Comparison of ENCODE assay signal across 1 cellular context in genomic region chr2:73984203-73984921, GRCh38.
TF ChIP-seq lines count a peak whose summit lies in the region.

Gene TET3, plus strand, starts transcription at chr2:73984910. Its CDS starts 1,494 bp downstream, at chr2:73986404.

TF ChIP-seq in GM12878, 131 proteins besides CTCF, POLR2A, EP300 and RAD21 (continued from another document):
- no peak for TF ChIP-seq SRF (IDR thresholded peaks at IDR 0.05; ENCODE audit: low read depth in 2 of 2, low read length in 2 of 2)
- no peak for TF ChIP-seq IRF4 (IDR thresholded peaks at IDR 0.05; ENCODE audit: low read depth, low read length)
- no peak for TF ChIP-seq RBBP5 (conservative IDR thresholded peaks at IDR 0.05)
- TF ChIP-seq TCF12 (IDR thresholded peaks at IDR 0.05; ENCODE audit: low read depth, low read length) = no peak
- TF ChIP-seq CEBPB (IDR thresholded peaks at IDR 0.05; ENCODE audit: borderline replicate concordance in 1 of 2, low read depth in 2 of 2, low read length in 2 of 2) = no peak
- TF ChIP-seq EZH2 (IDR thresholded peaks at IDR 0.05; ENCODE audit: borderline replicate concordance, control insufficient read depth, low read depth, low read length) = no peak
- no peak for TF ChIP-seq ATF7 (IDR thresholded peaks at IDR 0.05; ENCODE audit: low read depth)
- peak; percentile 72; the same call in 1 of the 2 replicates for TF ChIP-seq MXI1 (IDR thresholded peaks at IDR 0.05; ENCODE audit: low read depth, low read length)
- TF ChIP-seq POU2F2 (IDR thresholded peaks at IDR 0.05; ENCODE audit: borderline replicate concordance, low read depth, low read length) = no peak
- no peak for TF ChIP-seq IRF3 (IDR thresholded peaks at IDR 0.05)
- peak; percentile 92 for TF ChIP-seq GATAD2B (conservative IDR thresholded peaks at IDR 0.05; ENCODE audit: low read depth)
- peak; percentile 70 for TF ChIP-seq IKZF1 (conservative IDR thresholded peaks at IDR 0.05)
- TF ChIP-seq PKNOX1 (IDR thresholded peaks at IDR 0.05) = 0 out of 2 replicates have a peak, but pooled peaks have one; percentile 7
- TF ChIP-seq NBN (IDR thresholded peaks at IDR 0.05) = peak; percentile 14; the same call in 1 of the 2 replicates
- no peak for TF ChIP-seq NFXL1 (IDR thresholded peaks at IDR 0.05; ENCODE audit: borderline replicate concordance)
- peak; percentile 83; the same call in 1 of the 2 replicates for TF ChIP-seq DPF2 (IDR thresholded peaks at IDR 0.05)
- TF ChIP-seq RCOR1 (conservative IDR thresholded peaks at IDR 0.05; ENCODE audit: low read depth, low read length) = no peak
- TF ChIP-seq IKZF2 (IDR thresholded peaks at IDR 0.05) = no peak
- TF ChIP-seq LARP7 (IDR thresholded peaks at IDR 0.05) = peak; percentile 53; the same call in 1 of the 2 replicates
- peak; percentile 9; the same call in 1 of the 2 replicates for TF ChIP-seq USF2 (IDR thresholded peaks at IDR 0.05; ENCODE audit: borderline replicate concordance, low read depth, low read length)
- peak; percentile 75 for TF ChIP-seq NR2F1 (conservative IDR thresholded peaks at IDR 0.05)
- peak; percentile 84 for TF ChIP-seq ZNF687 (IDR thresholded peaks at IDR 0.05)
- no peak for TF ChIP-seq MYB (IDR thresholded peaks at IDR 0.05; ENCODE audit: borderline replicate concordance, low read depth, low read length)
- no peak for TF ChIP-seq CBX3 (IDR thresholded peaks at IDR 0.05; ENCODE audit: borderline replicate concordance, low read depth)
- TF ChIP-seq ZNF592 (IDR thresholded peaks at IDR 0.05) = no peak
- no peak for TF ChIP-seq JUNB (IDR thresholded peaks at IDR 0.05)
- 0 out of 2 replicates have a peak, but pooled peaks have one; percentile 65 for TF ChIP-seq BACH1 (IDR thresholded peaks at IDR 0.05; ENCODE audit: borderline replicate concordance)
- peak; percentile 67 for TF ChIP-seq NKRF (conservative IDR thresholded peaks at IDR 0.05)
- no peak for TF ChIP-seq CBFB (IDR thresholded peaks at IDR 0.05; ENCODE audit: low read depth)
- TF ChIP-seq NR2C2 (IDR thresholded peaks at IDR 0.05; ENCODE audit: borderline replicate concordance, control insufficient read depth, insufficient read length, low read depth) = no peak
- no peak for TF ChIP-seq MEF2A (IDR thresholded peaks at IDR 0.05; ENCODE audit: insufficient read depth, low read depth, low read length)
- TF ChIP-seq BRCA1 (IDR thresholded peaks at IDR 0.05; ENCODE audit: low read depth, low read length) = no peak
- TF ChIP-seq TAF1 (IDR thresholded peaks at IDR 0.05; ENCODE audit: borderline replicate concordance, low read depth, low read length) = peak; percentile 78; the same call in 1 of the 2 replicates
- peak; percentile 22 for TF ChIP-seq BCL3 (IDR thresholded peaks at IDR 0.05; ENCODE audit: borderline replicate concordance, insufficient read depth, low read depth, low read length, poor library complexity, severe bottlenecking)
- TF ChIP-seq ETV6 (conservative IDR thresholded peaks at IDR 0.05 in 1 of 2, IDR thresholded peaks at IDR 0.05 in 1 of 2; ENCODE audit: borderline replicate concordance in 1 of 2, low read depth in 1 of 2) = no peak
- TF ChIP-seq EGR1 (IDR thresholded peaks at IDR 0.05; ENCODE audit: borderline replicate concordance in 1 of 2, low read depth in 2 of 2, low read length in 2 of 2) = peak in 1 of 2 experiments; percentile 82; a peak in 2 of 3 replicates
- TF ChIP-seq CREB1 (IDR thresholded peaks at IDR 0.05; ENCODE audit: low read depth) = no peak
- peak; percentile 92 for TF ChIP-seq MYC (IDR thresholded peaks at IDR 0.05; ENCODE audit: insufficient read depth, insufficient read length, insufficient replicate concordance, low read length, severe bottlenecking)
- peak; percentile 59 for TF ChIP-seq MAX (IDR thresholded peaks at IDR 0.05; ENCODE audit: low read depth, low read length)
